ENCODE assay signal across 8 cellular contexts in genomic region chr22:45240810-45241631, GRCh38.
DNase-seq lines count a peak whose midpoint lies in the region; TF ChIP-seq lines count a peak whose summit lies in the region.

KIAA0930 (minus strand) TSS chr22:45240894; CDS start chr22:45240703, 191 bp downstream.

- peak within 1 kb of the TSS; percentile 70 for H3K4me3 ChIP-seq in AG10803 (ENCODE audit: low read length)

- peak; percentile 59 for DNase-seq in AG10803 (ENCODE audit: low read depth)
- peak; percentile 98 for DNase-seq in GM20000 (ENCODE audit: low spot score)
- peak; percentile 89 for DNase-seq in NCI-H1436 (lab: John Stamatoyannopoulos, UW)
- peak; percentile 78 for DNase-seq in activated CD4-positive, CD25-positive, alpha-beta regulatory T cell treated with anti-CD3 and anti-CD28 coated beads, Interleukin-2, amount 50 U/mL, for 72 hours
- DNase-seq in central memory CD4-positive, alpha-beta T cell: peak; percentile 69
- DNase-seq in islet precursor cell: peak; percentile 87
- peak; percentile 59 to 69 for DNase-seq in stimulated activated CD4-positive, alpha-beta T cell treated with anti-CD3 and anti-CD28 coated beads, Interleukin-12 subunit alpha, Interleukin-12 subunit beta, amount 100 ng/mL, for 24 hours (ENCODE audit: low read depth in 2 of 2)
- no peak for DNase-seq in NCI-H510A (lab: John Stamatoyannopoulos, UW)

- TF ChIP-seq CTCF in AG10803 (conservative IDR thresholded peaks at IDR 0.05; ENCODE audit: low read length): no peak
- TF ChIP-seq CTCF in GM20000 (IDR thresholded peaks at IDR 0.05; ENCODE audit: extremely low read depth, missing control alignments): no peak
